Comparison of ENCODE assay signal across 26 cellular contexts in genomic region chr4:73411731-73412414, GRCh38. TPM values are rescaled to one million over a fixed set of nuclear protein-coding genes. Genes with fewer than 3 reads are reported as not detected.
"Had no signal": no experiment of that assay in that cellular context is flagged by ENCODE, and none has a peak within 500 bp of the region (broad histone marks: within the 10 kb centered on the region; RNA-seq: fewer than 3 reads in every experiment).

No MANE protein-coding gene starts in this region.

- H3K4me1 ChIP-seq: SJSA1 had no signal

- H3K36me3 ChIP-seq: SJSA1 had no signal

- FAIRE-seq: HTR-8/SVneo, RCC 7860 had no signal

- H3K27ac ChIP-seq: HL-60, SJSA1, SK-N-MC had no signal

- H3K9me3 ChIP-seq: SJSA1 had no signal

- H3K4me3 ChIP-seq: SJSA1, SK-N-MC had no signal

- DNase-seq: KBM-7, NCI-H1092, NCI-H1105 treated with DMSO at 0.1 percent for 48 hours, NCI-H1417 treated with DMSO at 0.1 percent for 48 hours, NCI-H146, NCI-H1694 treated with DMSO at 0.1 percent for 48 hours, NCI-H1930, NCI-H2081, NCI-H2107, NCI-H2171, NCI-H226, NCI-H446, NCI-H510A, NCI-H524 treated with DMSO at 0.1 percent for 48 hours, NCI-H69, NCI-H774, Right ventricle myocardium superior, RPMI8226, SIG-M5 had no signal

RNA-seq across cellular contexts. Expression of gene ALB, which starts 7.8 kb away (rescaled TPM):
- total RNA-seq: LHCN-M2, MCF 10A, SJSA1 had no signal

RNA-seq across cellular contexts. Expression of gene AFP, which starts 24.1 kb away (rescaled TPM):
- total RNA-seq: LHCN-M2, MCF 10A, Right ventricle myocardium superior had no signal
